ENCODE assay signal across 8 cellular contexts in the genomic region with DNA sequence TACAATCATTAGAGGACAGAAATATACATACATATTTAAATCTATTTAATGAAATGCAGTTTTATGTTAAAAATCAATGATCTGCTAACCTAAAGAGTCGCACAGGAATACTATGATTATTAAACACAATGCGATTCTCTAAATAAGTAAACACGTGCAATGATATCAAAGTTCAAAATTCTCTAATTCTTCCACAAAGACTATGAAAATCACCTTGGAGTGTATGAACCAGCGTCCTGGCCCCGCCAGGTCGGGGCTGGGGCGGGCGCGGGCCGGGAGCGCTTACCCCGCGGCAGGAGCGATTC. TPM values are rescaled to one million over a fixed set of nuclear protein-coding genes. Genes with fewer than 3 reads are reported as not detected.
DNase-seq lines count a peak whose midpoint lies in the region; ATAC-seq and TF ChIP-seq lines count a peak whose summit lies in the region.

No MANE protein-coding gene starts in this region.

- H3K36me3 Mint-ChIP-seq in mesothelial cell of epicardium = peaks cover 6% of the 10 kb centered on the region

- DNase-seq in heart right ventricle (no peak), cardiac septum (ENCODE audit: low spot score) (no peak), breast epithelium (ENCODE audit: low spot score in 2 of 2) (no peak), mesothelial cell of epicardium (ENCODE audit: low spot score in 2 of 2, unreplicated experiment in 2 of 2) (no peak), vagina (ENCODE audit: extremely low spot score in 2 of 2) (no peak), HK-2 (ENCODE audit: unreplicated experiment) (no peak), NCI-H1417 treated with DMSO at 0.1 percent for 48 hours (lab: John Stamatoyannopoulos, UW) (no peak), Ammon's horn (ENCODE audit: low spot score) (no peak)

- no peak for ATAC-seq in heart right ventricle

- peaks cover 43% of the 10 kb centered on the region for H3K4me1 Mint-ChIP-seq in mesothelial cell of epicardium

- H3K9me3 ChIP-seq in heart right ventricle (no peaks in the 10 kb centered on the region), breast epithelium (no peaks in the 10 kb centered on the region), vagina (no peaks in the 10 kb centered on the region)

- H3K27me3 Mint-ChIP-seq in mesothelial cell of epicardium (ENCODE audit: low read depth) = no peaks in the 10 kb centered on the region

- H3K4me1 ChIP-seq in heart right ventricle = peaks cover 0 to 73% (median 28%) of the 10 kb centered on the region in 9 donors
- H3K4me1 ChIP-seq in breast epithelium = no peaks in the 10 kb centered on the region
- H3K4me1 ChIP-seq in vagina = peaks cover 37% of the 10 kb centered on the region

- no peaks in the 10 kb centered on the region for H3K9me3 Mint-ChIP-seq in mesothelial cell of epicardium

- H3K27ac ChIP-seq in heart right ventricle = peak overlapping the region in 7 of 10 donors; percentile 85 to 95 (median 93)
- H3K27ac ChIP-seq in breast epithelium = peak overlapping the region in 1 of 2 donors; percentile 92
- peak overlapping the region; percentile 86 for H3K27ac ChIP-seq in vagina

- H3K27me3 ChIP-seq in heart right ventricle = no peaks in the 10 kb centered on the region
- no peaks in the 10 kb centered on the region for H3K27me3 ChIP-seq in breast epithelium
- no peaks in the 10 kb centered on the region for H3K27me3 ChIP-seq in vagina

- WGBS in heart right ventricle, 2 donors = 0 to 1% methylated on average over 14 of the region's 14 CpGs

- peak overlapping the region; percentile 96 for H3K4me3 Mint-ChIP-seq in mesothelial cell of epicardium

- TF ChIP-seq CTCF in heart right ventricle (IDR thresholded peaks at IDR 0.05) (no peak), breast epithelium (IDR thresholded peaks at IDR 0.05) (no peak), mesothelial cell of epicardium (IDR thresholded peaks at IDR 0.05; ENCODE audit: unreplicated experiment) (no peak), vagina (IDR thresholded peaks at IDR 0.05) (no peak)

- H3K36me3 ChIP-seq in heart right ventricle (peaks cover 0 to 18% (median 0%) of the 10 kb centered on the region in 9 donors), breast epithelium (no peaks in the 10 kb centered on the region), vagina (no peaks in the 10 kb centered on the region)

- H3K4me3 ChIP-seq in heart right ventricle = peak overlapping the region; percentile 68 to 94 (median 79)
- H3K4me3 ChIP-seq in breast epithelium = peak overlapping the region; percentile 59 to 77 (median 74)
- peak overlapping the region; percentile 65 to 71 for H3K4me3 ChIP-seq in vagina

- TF ChIP-seq POLR2A in breast epithelium (IDR thresholded peaks at IDR 0.05) (no peak), vagina (IDR thresholded peaks at IDR 0.05) (no peak)

- intact Hi-C loops in heart right ventricle (cut with DNase I) (loop anchor here in 1 of 10 donors (1.0 kb wide), 1 partner anchor 26 kb away; a partner anchor contains a TSS), cardiac septum (cut with DNase I) (loop anchor here (1.0 kb wide), 1 partner anchor 26 kb away; a partner anchor contains a TSS), breast epithelium (cut with DNase I; ENCODE audit: low total_unique reads) (no loop called here), vagina (cut with DNase I) (no loop called here)

- peak overlapping the region; percentile 100 for H3K27ac Mint-ChIP-seq in mesothelial cell of epicardium

RNA-seq across cellular contexts. Expression of a gene that starts 0.6 kb away (rescaled TPM):
- total RNA-seq in heart right ventricle (10 to 100 TPM; 19.7 to 38.7 (median 30.3) TPM), cardiac septum (21.6 TPM), breast epithelium (10 to 100 TPM; 34.7 to 66.9 (median 55.9) TPM), mesothelial cell of epicardium (32.0 to 37.7 TPM (median 36.1 TPM) in 3 replicates), vagina (29.5 TPM)
- polyA plus RNA-seq in heart right ventricle = 10 to 100 TPM; 21.7 to 23.2 TPM

RNA-seq across cellular contexts. Expression of a gene that starts 21.8 kb away (rescaled TPM):
- total RNA-seq in heart right ventricle = 1 to 10 TPM; 1.3 to 5.7 (median 3.2) TPM
- 1 to 10 TPM; 2.3 to 2.9 TPM for polyA plus RNA-seq in heart right ventricle
- 2.5 TPM for total RNA-seq in cardiac septum
- 10 to 100 TPM in 1 of 3 donors, 1 to 10 TPM in 2; 6.4 to 16.6 (median 7.5) TPM for total RNA-seq in breast epithelium
- total RNA-seq in mesothelial cell of epicardium = 0.42 to 1.0 TPM (median 0.58 TPM) in 3 replicates
- total RNA-seq in vagina = 5.2 TPM

RNA-seq across cellular contexts. Expression of a gene that starts 25.9 kb away (rescaled TPM):
- total RNA-seq in heart right ventricle (100 to 1,000 TPM in 1 of 10 donors, 10 to 100 TPM in 9; 63.2 to 102 (median 77.3) TPM), cardiac septum (60.9 TPM), breast epithelium (100 to 1,000 TPM; 178 to 231 (median 202) TPM), mesothelial cell of epicardium (51.6 to 56.5 TPM (median 53.1 TPM) in 3 replicates), vagina (103 TPM)
- polyA plus RNA-seq in heart right ventricle = 10 to 100 TPM; 32.8 to 35.7 TPM
